Comparison of ENCODE assay signal across 13 cellular contexts in genomic region chr7:34133356-34133982, GRCh38.
DNase-seq lines count a peak whose midpoint lies in the region; ATAC-seq and TF ChIP-seq lines count a peak whose summit lies in the region.
"Had no signal": no experiment of that assay in that cellular context is flagged by ENCODE, and none has a peak within 500 bp of the region (broad histone marks: within the 10 kb centered on the region; RNA-seq: fewer than 3 reads in every experiment).

No MANE protein-coding gene starts in this region.

- H3K4me3 Mint-ChIP-seq in WTC11 = no peak overlapping the region
- H3K4me3 Mint-ChIP-seq: activated T-cell treated with anti-CD3 and anti-CD28 coated beads, Interleukin-2, amount 50 U/mL, for 72 hours; dendritic cell treated with granulocyte-macrophage colony-stimulating factor and Interleukin-4, amounts not matched to agents 40 ng/mL and 50 ng/mL, for 4 days had no signal

- peaks cover 5% of the 10 kb centered on the region for H3K4me1 Mint-ChIP-seq in WTC11

- no peaks in the 10 kb centered on the region for H3K9me3 Mint-ChIP-seq in WTC11

- POLR2A ChIA-PET in AG04450 (lab: Yijun Ruan, JAX) = no interaction called here
- POLR2A ChIA-PET in WTC11 (lab: Charles Lee) = no interaction called here

- ATAC-seq in WTC11 = no peak
- ATAC-seq in HG02938 (IDR thresholded peaks at IDR 0.05; ENCODE audit: unreplicated experiment) = no peak
- no peak for ATAC-seq in HG02884 (IDR thresholded peaks at IDR 0.05; ENCODE audit: unreplicated experiment)
- ATAC-seq: activated T-cell treated with anti-CD3 and anti-CD28 coated beads, Interleukin-2, amount 50 U/mL, for 72 hours had no signal

- H3K4me3 ChIP-seq in AG04450 (ENCODE audit: low read depth, low read length) = no peak overlapping the region
- H3K4me3 ChIP-seq: PC-9 had no signal

- TF ChIP-seq CTCF in AG04450 (IDR thresholded peaks at IDR 0.05; ENCODE audit: low read depth, low read length) (no peak), WTC11 (IDR thresholded peaks at IDR 0.05) (no peak)

- intact Hi-C loops in posterior vena cava (cut with DNase I) = no loop called here

- CTCF ChIA-PET in AG04450 (lab: Charles Lee) (interaction anchor here (0.6 to 4.0 kb wide), 14 partner anchors 13 to 890 kb away, joined by 3 to 41 read pairs (median 6); no protein-coding TSS in a partner anchor), WTC11 (lab: Charles Lee) (interaction anchor here (1.0 to 2.9 kb wide), 9 partner anchors 11 to 463 kb away, joined by 3 to 17 read pairs (median 7); no protein-coding TSS in a partner anchor)

- no peaks in the 10 kb centered on the region for H3K27me3 Mint-ChIP-seq in WTC11 (ENCODE audit: low read depth)
- H3K27me3 Mint-ChIP-seq: dendritic cell treated with granulocyte-macrophage colony-stimulating factor and Interleukin-4, amounts not matched to agents 40 ng/mL and 50 ng/mL, for 4 days had no signal

- H3K27me3 ChIP-seq in AG04450 (ENCODE audit: control insufficient read depth, insufficient read depth, low read length) = no peaks in the 10 kb centered on the region

- no peaks in the 10 kb centered on the region for H3K36me3 Mint-ChIP-seq in WTC11

- no peaks in the 10 kb centered on the region for H3K9me3 ChIP-seq in AG04450 (ENCODE audit: control insufficient read depth, insufficient read depth, low read length)
- H3K9me3 ChIP-seq: Caco-2 had no signal

- H3K27ac ChIP-seq in AG04450 (ENCODE audit: low read depth, low read length) = peak overlapping the region; percentile 78
- H3K27ac ChIP-seq: PC-9 had no signal

- H3K27ac Mint-ChIP-seq in WTC11 = 0 out of 2 replicates have a peak overlapping the region, but pooled peaks have one; percentile 13
- H3K27ac Mint-ChIP-seq: activated T-cell treated with anti-CD3 and anti-CD28 coated beads, Interleukin-2, amount 50 U/mL, for 72 hours; dendritic cell treated with granulocyte-macrophage colony-stimulating factor and Interleukin-4, amounts not matched to agents 40 ng/mL and 50 ng/mL, for 4 days had no signal

- peak; percentile 52 for DNase-seq in AG04450 (ENCODE audit: low read depth, low spot score)
- peak; percentile 80 for DNase-seq in HCEC 1CT
- no peak for DNase-seq in WTC11 (ENCODE audit: low spot score)
- DNase-seq in iris pigment epithelial cell (ENCODE audit: low read depth) = peak; percentile 34
- DNase-seq in NCI-H2081 (lab: John Stamatoyannopoulos, UW) = no peak
- no peak for DNase-seq in posterior vena cava (ENCODE audit: low spot score)
- DNase-seq: stimulated activated CD4-positive, alpha-beta T cell treated with anti-CD3 and anti-CD28 coated beads, Interleukin-4, amount 100 ng/mL, for 24 hours had no signal

TF ChIP-seq in WTC11, 78 proteins besides CTCF, POLR2A, EP300 and RAD21 (continues in another document):
- TF ChIP-seq JAZF1 (CRISPR knock-in tag; IDR thresholded peaks at IDR 0.05) (no peak), ZNF281 (CRISPR knock-in tag; IDR thresholded peaks at IDR 0.05) (no peak), ZNF532 (CRISPR knock-in tag; IDR thresholded peaks at IDR 0.05; ENCODE audit: borderline replicate concordance) (no peak), CREB1 (CRISPR knock-in tag; IDR thresholded peaks at IDR 0.05) (no peak), IRF2 (CRISPR knock-in tag; IDR thresholded peaks at IDR 0.05; ENCODE audit: borderline replicate concordance, low read depth) (no peak), HMGXB4 (CRISPR knock-in tag; IDR thresholded peaks at IDR 0.05) (no peak)
- TF ChIP-seq, protein P1, sequence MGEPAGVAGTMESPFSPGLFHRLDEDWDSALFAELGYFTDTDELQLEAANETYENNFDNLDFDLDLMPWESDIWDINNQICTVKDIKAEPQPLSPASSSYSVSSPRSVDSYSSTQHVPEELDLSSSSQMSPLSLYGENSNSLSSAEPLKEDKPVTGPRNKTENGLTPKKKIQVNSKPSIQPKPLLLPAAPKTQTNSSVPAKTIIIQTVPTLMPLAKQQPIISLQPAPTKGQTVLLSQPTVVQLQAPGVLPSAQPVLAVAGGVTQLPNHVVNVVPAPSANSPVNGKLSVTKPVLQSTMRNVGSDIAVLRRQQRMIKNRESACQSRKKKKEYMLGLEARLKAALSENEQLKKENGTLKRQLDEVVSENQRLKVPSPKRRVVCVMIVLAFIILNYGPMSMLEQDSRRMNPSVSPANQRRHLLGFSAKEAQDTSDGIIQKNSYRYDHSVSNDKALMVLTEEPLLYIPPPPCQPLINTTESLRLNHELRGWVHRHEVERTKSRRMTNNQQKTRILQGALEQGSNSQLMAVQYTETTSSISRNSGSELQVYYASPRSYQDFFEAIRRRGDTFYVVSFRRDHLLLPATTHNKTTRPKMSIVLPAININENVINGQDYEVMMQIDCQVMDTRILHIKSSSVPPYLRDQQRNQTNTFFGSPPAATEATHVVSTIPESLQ (CRISPR knock-in tag; IDR thresholded peaks at IDR 0.05) = no peak

Comparison
In these comparisons a context has a peak if more than half of its experiments do, and no peak if none do; other contexts are left out.
1. DNase-seq: peak in AG04450 (single experiment), HCEC 1CT (single experiment) and iris pigment epithelial cell (single experiment); none in WTC11 (single experiment), NCI-H2081 (0 of 2) and posterior vena cava (single experiment).